10 cellular contexts compared by ENCODE assay signal in the genomic region with DNA sequence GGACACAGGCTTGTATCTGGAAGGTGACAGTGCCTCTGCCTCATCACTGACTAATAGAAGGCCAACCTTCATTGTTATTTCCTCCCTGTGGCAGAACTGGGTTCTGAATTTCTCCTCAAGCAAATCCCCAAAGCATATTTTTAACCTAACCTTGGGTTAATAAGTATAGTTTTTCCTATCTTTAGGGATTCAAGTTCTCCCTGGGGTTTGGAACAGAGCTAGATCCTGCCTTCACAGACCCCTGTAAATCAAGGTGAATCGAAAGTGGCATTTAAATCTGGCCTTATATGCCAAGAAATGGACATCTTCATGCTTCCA. TPM values are rescaled to one million over a fixed set of nuclear protein-coding genes. Genes with fewer than 3 reads are reported as not detected.
DNase-seq lines count a peak whose midpoint lies in the region; ATAC-seq and TF ChIP-seq lines count a peak whose summit lies in the region.
"Had no signal": no experiment of that assay in that cellular context is flagged by ENCODE, and none has a peak within 500 bp of the region (broad histone marks: within the 10 kb centered on the region; RNA-seq: fewer than 3 reads in every experiment).

No MANE protein-coding gene starts in this region.

- H3K36me3 Mint-ChIP-seq in CD4-positive, CD25-positive, alpha-beta regulatory T cell = no peaks in the 10 kb centered on the region
- H3K36me3 Mint-ChIP-seq in activated naive CD8-positive, alpha-beta T cell treated with anti-CD3 and anti-CD28 coated beads for 36 hours = peaks cover 11% of the 10 kb centered on the region
- H3K36me3 Mint-ChIP-seq in naive thymus-derived CD4-positive, alpha-beta T cell = peaks cover 0 to 8% (median 0%) of the 10 kb centered on the region in 5 donors

- peaks cover 49 to 96% (median 79%) of the 10 kb centered on the region in 4 donors for H3K4me1 Mint-ChIP-seq in CD4-positive, CD25-positive, alpha-beta regulatory T cell
- H3K4me1 Mint-ChIP-seq in activated naive CD8-positive, alpha-beta T cell treated with anti-CD3 and anti-CD28 coated beads for 36 hours = peaks cover 88% of the 10 kb centered on the region
- H3K4me1 Mint-ChIP-seq in naive thymus-derived CD4-positive, alpha-beta T cell = peaks cover 77 to 100% (median 97%) of the 10 kb centered on the region in 7 donors

- peaks cover 92% of the 10 kb centered on the region for H3K4me1 ChIP-seq in CD4-positive, CD25-positive, alpha-beta regulatory T cell (ENCODE audit: control insufficient read depth, insufficient read depth, low read length, poor library complexity, severe bottlenecking)
- peaks cover 13% of the 10 kb centered on the region for H3K4me1 ChIP-seq in IMR-90 (ENCODE audit: control insufficient read depth, insufficient read depth, low read length)
- H3K4me1 ChIP-seq in naive thymus-derived CD4-positive, alpha-beta T cell (ENCODE audit: control insufficient read depth in 2 of 2, insufficient read depth in 2 of 2, low read length in 2 of 2) = peaks cover 92% of the 10 kb centered on the region in 2 donors

- no peak overlapping the region for H3K4ac ChIP-seq in IMR-90 (ENCODE audit: low read depth, low read length)

- H3K14ac ChIP-seq in IMR-90 (replicated peaks; ENCODE audit: low read depth, low read length) = peak overlapping the region; percentile 40; the same call in 1 of the 2 replicates

- no peaks in the 10 kb centered on the region for H3K9me1 ChIP-seq in IMR-90 (ENCODE audit: insufficient read depth, low read length)

- no peaks in the 10 kb centered on the region for H3K9me3 ChIP-seq in CD4-positive, CD25-positive, alpha-beta regulatory T cell (ENCODE audit: control insufficient read depth in 2 of 2, low read length in 2 of 2)
- H3K9me3 ChIP-seq in IMR-90 (ENCODE audit: control insufficient read depth, insufficient read depth, low read length) = no peaks in the 10 kb centered on the region
- H3K9me3 ChIP-seq in naive thymus-derived CD4-positive, alpha-beta T cell (ENCODE audit: control insufficient read depth in 2 of 3, low read length in 3 of 3) = no peaks in the 10 kb centered on the region

- peak overlapping the region; percentile 85 for H3K27ac ChIP-seq in CD4-positive, CD25-positive, alpha-beta regulatory T cell (ENCODE audit: insufficient read depth, low read length, poor library complexity, severe bottlenecking)
- no peak overlapping the region for H3K27ac ChIP-seq in IMR-90 (ENCODE audit: insufficient read depth, low read length)
- H3K27ac ChIP-seq in naive thymus-derived CD4-positive, alpha-beta T cell (ENCODE audit: low read depth, low read length) = peak overlapping the region; percentile 77

- BruUV-seq in IMR-90 (replicated peaks; lab: Mats Ljungman, UMichigan) = no TSS peak

- POLR2A ChIA-PET in IMR-90 (lab: Charles Lee; ENCODE audit: unreplicated experiment) = no interaction called here
- POLR2A ChIA-PET in naive thymus-derived CD4-positive, alpha-beta T cell (lab: Charles Lee) = interaction anchor here (0.6 to 18.8 kb wide), 12 partner anchors 9 to 183 kb away, joined by 3 to 1128 read pairs (median 4); a partner anchor contains a TSS

- in situ Hi-C loops in IMR-90 (cut with MboI; ENCODE audit: low sequenced_read_pairs) = loop anchor here (5.0 to 10.0 kb wide), 4 partner anchors 112 to 542 kb away; no protein-coding TSS in a partner anchor

- no peak for TF ChIP-seq POLR2A in IMR-90 (IDR thresholded peaks at IDR 0.05; ENCODE audit: low read depth, low read length)

- no peak overlapping the region for H2BK20ac ChIP-seq in IMR-90 (ENCODE audit: low read depth, low read length)

- no peaks in the 10 kb centered on the region for H3K27me3 Mint-ChIP-seq in CD4-positive, CD25-positive, alpha-beta regulatory T cell
- no peaks in the 10 kb centered on the region for H3K27me3 Mint-ChIP-seq in activated naive CD8-positive, alpha-beta T cell treated with anti-CD3 and anti-CD28 coated beads for 36 hours
- no peaks in the 10 kb centered on the region for H3K27me3 Mint-ChIP-seq in naive thymus-derived CD4-positive, alpha-beta T cell

- no peak overlapping the region for H4K5ac ChIP-seq in IMR-90 (ENCODE audit: low read depth, low read length)

- H2BK15ac ChIP-seq in IMR-90 (ENCODE audit: low read depth, low read length) = no peak overlapping the region

- H2BK120ac ChIP-seq in IMR-90 (ENCODE audit: low read depth, low read length) = no peak overlapping the region

- no peak for ATAC-seq in CD4-positive, CD25-positive, alpha-beta regulatory T cell (ENCODE audit: low read depth in 2 of 2)
- ATAC-seq in IMR-90 (ENCODE audit: low read depth) = no peak
- no peak for ATAC-seq in naive thymus-derived CD4-positive, alpha-beta T cell
- ATAC-seq in HG02678 (IDR thresholded peaks at IDR 0.05; ENCODE audit: unreplicated experiment) = no peak
- no peak for ATAC-seq in HG03432 (IDR thresholded peaks at IDR 0.05; ENCODE audit: unreplicated experiment)

- no peaks in the 10 kb centered on the region for H3K79me1 ChIP-seq in IMR-90 (ENCODE audit: low read depth in 1 of 2, low read length in 2 of 2)

- 50% methylated on average over 1 of the region's 1 CpG; no CpG with 5 or more reads in 1 of the 2 experiments for WGBS in IMR-90 (ENCODE audit: extremely low coverage in 2 of 2, insufficient read length in 1 of 2), 2 experiments

- dilution Hi-C loops in IMR-90 (cut with HindIII; ENCODE audit: low sequenced_read_pairs, unreplicated experiment) = no loop called here

- no peak for TF ChIP-seq CTCF in IMR-90 (conservative IDR thresholded peaks at IDR 0.05; ENCODE audit: low read depth, low read length)

- no peaks in the 10 kb centered on the region for H3K27me3 ChIP-seq in CD4-positive, CD25-positive, alpha-beta regulatory T cell (ENCODE audit: control insufficient read depth, insufficient read depth, low read length)
- H3K27me3 ChIP-seq in IMR-90 (ENCODE audit: control insufficient read depth, insufficient read depth, low read length) = no peaks in the 10 kb centered on the region
- H3K27me3 ChIP-seq in naive thymus-derived CD4-positive, alpha-beta T cell (ENCODE audit: control insufficient read depth in 2 of 2, insufficient read depth in 2 of 2, low read length in 2 of 2) = no peaks in the 10 kb centered on the region

- peak overlapping the region; percentile 93 to 98 (median 95) for H3K27ac Mint-ChIP-seq in CD4-positive, CD25-positive, alpha-beta regulatory T cell
- H3K27ac Mint-ChIP-seq in activated naive CD8-positive, alpha-beta T cell treated with anti-CD3 and anti-CD28 coated beads for 36 hours = peak overlapping the region; percentile 94
- peak overlapping the region; percentile 85 to 100 (median 97) for H3K27ac Mint-ChIP-seq in naive thymus-derived CD4-positive, alpha-beta T cell

- CTCF ChIA-PET in IMR-90 (lab: Yijun Ruan, JAX) = interaction anchor here (0.9 to 2.0 kb wide), 7 partner anchors 9 to 217 kb away, joined by 3 to 7 read pairs (median 5); no protein-coding TSS in a partner anchor
- CTCF ChIA-PET in naive thymus-derived CD4-positive, alpha-beta T cell (lab: Charles Lee) = interaction anchor here (0.6 to 17.6 kb wide), 24 partner anchors 9 to 546 kb away, joined by 3 to 341 read pairs (median 4); a partner anchor contains a TSS

- H2AK5ac ChIP-seq in IMR-90 (ENCODE audit: low read depth, low read length) = no peak overlapping the region

- no peak for DNase-seq in CD4-positive, CD25-positive, alpha-beta regulatory T cell
- DNase-seq in IMR-90 = no peak
- no peak for DNase-seq in activated naive CD8-positive, alpha-beta T cell treated with anti-CD3 and anti-CD28 coated beads for 36 hours
- DNase-seq in naive thymus-derived CD4-positive, alpha-beta T cell = no peak
- no peak for DNase-seq in activated gamma-delta T cell treated with Interleukin-2 at 50 U/mL for 16 hours
- DNase-seq in globus pallidus (ENCODE audit: low spot score) = no peak
- DNase-seq: cerebellar nuclear complex had no signal

- no peak overlapping the region for H3K4me3 ChIP-seq in CD4-positive, CD25-positive, alpha-beta regulatory T cell (ENCODE audit: low read depth, low read length)
- H3K4me3 ChIP-seq in IMR-90 (ENCODE audit: insufficient read depth, low read depth, low read length) = no peak overlapping the region
- peak overlapping the region; percentile 55 for H3K4me3 ChIP-seq in naive thymus-derived CD4-positive, alpha-beta T cell (ENCODE audit: low read length)
- H3K4me3 ChIP-seq: skin epidermis had no signal

- no peak overlapping the region for H2BK5ac ChIP-seq in IMR-90 (ENCODE audit: low read depth, low read length, poor library complexity, severe bottlenecking)

- H3K18ac ChIP-seq in IMR-90 (ENCODE audit: low read depth, low read length) = no peak overlapping the region

- no peak overlapping the region for H4K8ac ChIP-seq in IMR-90 (ENCODE audit: low read depth in 2 of 2, low read length in 2 of 2)

- H2AFZ ChIP-seq in IMR-90 (replicated peaks; ENCODE audit: low read length, poor library complexity) = peak overlapping the region; percentile 83

- no peak overlapping the region for H3K23ac ChIP-seq in IMR-90 (ENCODE audit: low read depth, low read length)

- peak overlapping the region; percentile 48 to 89 (median 82) for H3K4me3 Mint-ChIP-seq in CD4-positive, CD25-positive, alpha-beta regulatory T cell
- no peak overlapping the region for H3K4me3 Mint-ChIP-seq in activated naive CD8-positive, alpha-beta T cell treated with anti-CD3 and anti-CD28 coated beads for 36 hours
- peak overlapping the region; percentile 47 to 92 (median 84) for H3K4me3 Mint-ChIP-seq in naive thymus-derived CD4-positive, alpha-beta T cell

- intact Hi-C loops in IMR-90 (cut with micrococcal nuclease) = loop anchor here (1.0 to 10.0 kb wide), 5 partner anchors 84 to 544 kb away; no protein-coding TSS in a partner anchor
- intact Hi-C loops in naive thymus-derived CD4-positive, alpha-beta T cell (cut with micrococcal nuclease) = loop anchor here (1.0 to 10.0 kb wide), 14 partner anchors 36 to 546 kb away; a partner anchor contains a TSS

- peak overlapping the region; percentile 77 for H2AK9ac ChIP-seq in IMR-90 (replicated peaks; ENCODE audit: low read depth, low read length, poor library complexity)

- H3K36me3 ChIP-seq in CD4-positive, CD25-positive, alpha-beta regulatory T cell (ENCODE audit: control insufficient read depth, insufficient read depth, low read length) = no peaks in the 10 kb centered on the region
- no peaks in the 10 kb centered on the region for H3K36me3 ChIP-seq in IMR-90 (ENCODE audit: control insufficient read depth, insufficient read depth, low read length)
- H3K36me3 ChIP-seq in naive thymus-derived CD4-positive, alpha-beta T cell (ENCODE audit: control insufficient read depth in 2 of 3, insufficient read depth in 3 of 3, low read length in 3 of 3) = no peaks in the 10 kb centered on the region

- no peak overlapping the region for H3K4me2 ChIP-seq in IMR-90 (ENCODE audit: low read depth, low read length)

- H3K9ac ChIP-seq in IMR-90 (ENCODE audit: low read depth, low read length) = no peak overlapping the region

- no peaks in the 10 kb centered on the region for H4K20me1 ChIP-seq in IMR-90 (ENCODE audit: insufficient read depth, low read length)

- H4K91ac ChIP-seq in IMR-90 (ENCODE audit: insufficient read depth, low read depth, low read length) = no peak overlapping the region

- H3K9me3 Mint-ChIP-seq in CD4-positive, CD25-positive, alpha-beta regulatory T cell = peaks cover 0 to 2% (median 0%) of the 10 kb centered on the region in 7 donors
- peaks cover 7% of the 10 kb centered on the region for H3K9me3 Mint-ChIP-seq in activated naive CD8-positive, alpha-beta T cell treated with anti-CD3 and anti-CD28 coated beads for 36 hours
- H3K9me3 Mint-ChIP-seq in naive thymus-derived CD4-positive, alpha-beta T cell = peaks cover 0 to 8% (median 0%) of the 10 kb centered on the region in 11 donors

- H3K56ac ChIP-seq in IMR-90 (ENCODE audit: extremely low read depth, insufficient read depth, low read length) = no peak overlapping the region

- TF ChIP-seq RAD21 in IMR-90 (IDR thresholded peaks at IDR 0.05; ENCODE audit: low read length) = no peak

RNA-seq across cellular contexts. Expression of a gene that starts 4.4 kb away (rescaled TPM):
- 5.0 TPM for total RNA-seq in CD4-positive, CD25-positive, alpha-beta regulatory T cell
- polyA plus RNA-seq in CD4-positive, CD25-positive, alpha-beta regulatory T cell = 10 to 100 TPM in 2 of 4 donors, 1 to 10 TPM in 2; 7.6 to 15.8 (median 12.5) TPM
- 0.18 TPM in 1 of 2 replicates, not detected in the other for total RNA-seq in IMR-90 (2012; rRNA removed)
- 0.19 and 0.39 TPM in 2 replicates for polyA plus RNA-seq in IMR-90 (2012; rRNA removed)
- 0.34 and 0.39 TPM in 2 replicates for polyA plus RNA-seq in IMR-90 (2012; cell fraction: cytosol; rRNA removed)
- polyA plus RNA-seq in IMR-90 (2012; cell fraction: nucleus; rRNA removed; ENCODE audit: low replicate concordance) = 0.15 and 0.24 TPM in 2 replicates
- total RNA-seq in activated naive CD8-positive, alpha-beta T cell treated with anti-CD3 and anti-CD28 coated beads for 36 hours = 1 to 10 TPM; 5.1 to 9.2 TPM
- total RNA-seq in naive thymus-derived CD4-positive, alpha-beta T cell = 10 to 100 TPM in 3 of 5 experiments, 1 to 10 TPM in 2; 7.0 to 38.0 (median 18.8) TPM
- 100 to 1,000 TPM; 126 to 136 TPM for polyA plus RNA-seq in naive thymus-derived CD4-positive, alpha-beta T cell

RNA-seq across cellular contexts. Expression of a gene that starts 22.6 kb away (rescaled TPM):
- total RNA-seq in CD4-positive, CD25-positive, alpha-beta regulatory T cell = 83.8 TPM
- 100 to 1,000 TPM in 3 of 4 donors, 10 to 100 TPM in 1; 85.6 to 196 (median 119) TPM for polyA plus RNA-seq in CD4-positive, CD25-positive, alpha-beta regulatory T cell
- total RNA-seq in IMR-90 (2012; rRNA removed) = 0.83 and 0.90 TPM in 2 replicates
- polyA plus RNA-seq in IMR-90 (2012; rRNA removed) = 0.72 and 0.86 TPM in 2 replicates
- 0.70 and 0.77 TPM in 2 replicates for polyA plus RNA-seq in IMR-90 (2012; cell fraction: cytosol; rRNA removed)
- polyA plus RNA-seq in IMR-90 (2012; cell fraction: nucleus; rRNA removed; ENCODE audit: low replicate concordance) = 0.60 and 1.7 TPM in 2 replicates
- total RNA-seq in activated naive CD8-positive, alpha-beta T cell treated with anti-CD3 and anti-CD28 coated beads for 36 hours = 100 to 1,000 TPM; 201 to 203 TPM
- 100 to 1,000 TPM; 122 to 328 (median 288) TPM for total RNA-seq in naive thymus-derived CD4-positive, alpha-beta T cell
- 100 to 1,000 TPM; 192 to 421 TPM for polyA plus RNA-seq in naive thymus-derived CD4-positive, alpha-beta T cell

Comparison
In these comparisons a context has a peak if more than half of its experiments do, and no peak if none do; other contexts are left out.
1. RNA of a gene that starts 22.6 kb away (total RNA-seq): 122 to 328 TPM in naive thymus-derived CD4-positive, alpha-beta T cell, 201 to 203 TPM in activated naive CD8-positive, alpha-beta T cell treated with anti-CD3 and anti-CD28 coated beads for 36 hours and 83.8 TPM in CD4-positive, CD25-positive, alpha-beta regulatory T cell (single experiment); 0.83 to 0.90 TPM in IMR-90; every median in the first group is over 10 times any median in the second.
2. Peak in every context shown above with its lines, with median percentiles within 50 percentile points of each other: H3K27ac Mint-ChIP-seq.